13 cellular contexts compared by ENCODE assay signal in the genomic region with DNA sequence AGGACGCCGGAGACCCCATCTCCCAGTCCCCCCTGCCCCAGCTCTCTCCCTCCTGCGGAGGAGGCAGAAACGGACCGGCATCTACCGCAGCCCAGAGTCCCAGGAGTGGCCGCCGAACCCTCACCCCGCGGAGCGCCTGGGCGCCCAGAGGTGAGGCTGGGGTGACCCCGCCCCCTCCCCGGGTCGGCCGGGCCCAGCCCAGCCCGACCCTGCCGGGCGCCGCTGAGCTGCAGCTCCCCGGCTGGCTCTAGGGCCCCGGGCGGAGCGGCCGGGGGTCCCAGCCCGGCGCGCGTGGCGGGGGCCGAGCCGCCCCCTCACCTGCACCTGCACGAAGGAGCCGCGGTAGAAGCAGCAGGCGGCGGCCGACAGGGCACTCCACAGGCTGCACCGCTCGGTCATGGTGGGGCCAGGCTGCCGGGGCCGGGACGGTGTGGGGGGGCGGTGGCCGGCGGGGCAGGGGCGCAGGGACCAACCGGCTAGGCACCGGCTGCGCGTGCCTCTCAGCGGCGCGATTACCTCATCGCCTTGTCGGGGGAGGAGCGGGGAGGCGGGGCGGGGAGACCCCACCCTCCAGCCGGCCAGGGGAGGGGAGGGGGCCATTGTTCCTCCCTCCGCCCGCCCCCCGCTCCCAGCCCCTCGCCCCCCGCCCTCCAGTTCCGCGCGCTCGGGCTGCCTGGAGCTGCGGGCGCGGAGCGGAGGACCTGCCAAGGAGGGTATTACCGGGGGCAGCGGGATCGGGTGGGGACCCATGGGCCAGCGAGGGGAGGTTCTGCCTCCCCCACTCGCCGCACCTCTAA. TPM values are rescaled to one million over a fixed set of nuclear protein-coding genes. Genes with fewer than 3 reads are reported as not detected.
DNase-seq lines count a peak whose midpoint lies in the region; ATAC-seq, FAIRE-seq and TF ChIP-seq lines count a peak whose summit lies in the region.
"Had no signal": no experiment of that assay in that cellular context is flagged by ENCODE, and none has a peak within 500 bp of the region (broad histone marks: within the 10 kb centered on the region; RNA-seq: fewer than 3 reads in every experiment).

No MANE protein-coding gene starts in this region.

- peak overlapping the region; percentile 38; the same call in 1 of the 2 replicates for H3K27ac ChIP-seq in VCaP
- no peak overlapping the region for H3K27ac ChIP-seq in iPS DF 6.9 (ENCODE audit: low read length)
- H3K27ac ChIP-seq in suprapubic skin, result no peak overlapping the region

- no peaks in the 10 kb centered on the region for H3K36me3 ChIP-seq in iPS DF 6.9 (ENCODE audit: control insufficient read depth, insufficient read depth, low read length)
- H3K36me3 ChIP-seq in suprapubic skin, result peaks cover 4% of the 10 kb centered on the region

- H3K4me3 ChIP-seq in iPS DF 6.9 (ENCODE audit: low read length), result peak overlapping the region; percentile 89
- peak overlapping the region; percentile 26 for H3K4me3 ChIP-seq in suprapubic skin

- TF ChIP-seq EP300 in suprapubic skin (IDR thresholded peaks at IDR 0.05), result no peak

- H3K9me3 ChIP-seq in iPS DF 6.9 (ENCODE audit: control insufficient read depth, insufficient read depth, low read length), result no peaks in the 10 kb centered on the region
- H3K9me3 ChIP-seq in suprapubic skin, result no peaks in the 10 kb centered on the region

- peak; percentile 32 for DNase-seq in NCI-H510A treated with DMSO at 0.1 percent for 48 hours (lab: John Stamatoyannopoulos, UW)
- no peak for DNase-seq in NCI-H510A (lab: John Stamatoyannopoulos, UW)
- no peak for DNase-seq in iPS DF 6.9 (ENCODE audit: low read depth, low spot score)
- no peak for DNase-seq in suprapubic skin (ENCODE audit: low spot score in 2 of 2)
- no peak for DNase-seq in urothelium cell line (ENCODE audit: low spot score)
- DNase-seq: activated CD4-positive, alpha-beta T cell treated with anti-CD3 and anti-CD28 coated beads, Interleukin-2, amount 50 U/mL, for 4 hours; activated naive CD4-positive, alpha-beta T cell treated with anti-CD3 and anti-CD28 coated beads, Interleukin-2, amount 10 ng/mL, durations not matched to agents 7 days and 5 days; naive thymus-derived CD8-positive, alpha-beta T cell; NCI-H187; stimulated activated CD4-positive, alpha-beta T cell treated with anti-CD3 and anti-CD28 coated beads, Interleukin-2, amount 100 ng/mL, for 24 hours had no signal

- H3K4me1 ChIP-seq in iPS DF 6.9 (ENCODE audit: control insufficient read depth, insufficient read depth, low read length) (peaks cover 2% of the 10 kb centered on the region; the same call in 1 of the 2 replicates), suprapubic skin (peaks cover 17% of the 10 kb centered on the region)

- ATAC-seq in GM19023 (IDR thresholded peaks at IDR 0.05; ENCODE audit: unreplicated experiment) (no peak), HG03159 (IDR thresholded peaks at IDR 0.05; ENCODE audit: unreplicated experiment) (no peak)
- ATAC-seq: naive thymus-derived CD8-positive, alpha-beta T cell had no signal

- no peak for TF ChIP-seq CTCF in VCaP (conservative IDR thresholded peaks at IDR 0.05)
- TF ChIP-seq CTCF in suprapubic skin (IDR thresholded peaks at IDR 0.05), result no peak

- no CpG with 5 or more reads among the region's 79 CpGs for WGBS in iPS DF 6.9 (ENCODE audit: insufficient coverage, insufficient read length)
- 35% methylated on average over 8 of the region's 79 CpGs for WGBS in suprapubic skin

- TF ChIP-seq POLR2A in suprapubic skin (IDR thresholded peaks at IDR 0.05), result no peak

- H3K27me3 ChIP-seq in iPS DF 6.9 (ENCODE audit: control insufficient read depth, insufficient read depth, low read length) (no peaks in the 10 kb centered on the region), suprapubic skin (peaks cover 34% of the 10 kb centered on the region)

- no peak for FAIRE-seq in urothelium cell line (lab: Jason Lieb, UNC)

RNA-seq across cellular contexts. Expression of a gene that starts 19.9 kb away (rescaled TPM):
- 10 to 100 TPM; 16.1 to 24.3 (median 19.3) TPM for total RNA-seq in suprapubic skin

RNA-seq across cellular contexts. Expression of a gene that starts 23.5 kb away (rescaled TPM):
- 1 to 10 TPM; 3.4 to 8.9 (median 6.1) TPM for total RNA-seq in suprapubic skin

RNA-seq across cellular contexts. Expression of a gene that starts 30.9 kb away (rescaled TPM):
- total RNA-seq in suprapubic skin, result 100 to 1,000 TPM in 1 of 4 donors, 10 to 100 TPM in 3; 57.2 to 119 (median 72.7) TPM

RNA-seq across cellular contexts. Expression of a gene that starts 39.1 kb away (rescaled TPM):
- under 1 TPM in 2 of 4 donors, not detected in 2; 0.16 to 0.21 TPM for total RNA-seq in suprapubic skin

RNA-seq across cellular contexts. Expression of a gene that starts 39.5 kb away (rescaled TPM):
- 10 to 100 TPM in 3 of 4 donors, 1 to 10 TPM in 1; 7.4 to 58.4 (median 41.6) TPM for total RNA-seq in suprapubic skin
